ENCODE assay signal across 17 cellular contexts in the genomic region with DNA sequence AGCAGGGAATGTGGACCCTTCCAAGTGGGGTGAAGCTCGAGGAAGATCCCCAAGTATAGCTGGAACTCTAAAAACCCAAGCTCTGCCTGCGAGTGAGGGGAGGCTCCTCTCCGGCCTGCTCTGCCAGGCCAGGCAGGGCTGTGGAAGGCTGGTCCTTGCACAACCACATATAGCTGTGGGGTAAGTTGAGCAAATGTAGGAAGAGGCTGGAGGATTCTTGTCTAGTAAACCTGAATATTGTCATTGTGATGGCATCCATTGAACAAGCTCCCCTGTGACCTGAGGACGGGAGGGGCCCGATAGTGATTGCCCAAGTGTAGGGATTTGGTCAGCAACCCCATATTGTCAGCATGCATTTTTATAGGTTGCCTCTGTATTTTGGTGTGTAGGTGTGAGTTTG.
DNase-seq lines count a peak whose midpoint lies in the region; TF ChIP-seq lines count a peak whose summit lies in the region.
"Had no signal": no experiment of that assay in that cellular context is flagged by ENCODE, and none has a peak within 500 bp of the region (broad histone marks: within the 10 kb centered on the region; RNA-seq: fewer than 3 reads in every experiment).

No MANE protein-coding gene starts in this region.

- CTCF ChIA-PET in HEK293T (lab: Yijun Ruan, JAX) = no interaction called here

- peaks cover 3% of the 10 kb centered on the region for H3K9me3 Mint-ChIP-seq in progenitor cell of endocrine pancreas (ENCODE audit: low read depth)
- H3K9me3 Mint-ChIP-seq: CD4-positive, alpha-beta T cell had no signal

- no peak overlapping the region for H2AK5ac ChIP-seq in neuronal stem cell (ENCODE audit: low read depth, low read length)

- no peaks in the 10 kb centered on the region for H3K79me1 ChIP-seq in neuronal stem cell (ENCODE audit: low read depth, low read length)

- H4K91ac ChIP-seq in neuronal stem cell (ENCODE audit: low read depth, low read length, poor library complexity) = no peak overlapping the region

- peak; percentile 30 for DNase-seq in activated CD8-positive, alpha-beta memory T cell treated with anti-CD3 and anti-CD28 coated beads for 24 hours
- DNase-seq in activated CD8-positive, alpha-beta memory T cell treated with anti-CD3 and anti-CD28 coated beads, Interleukin-2, amount 50 U/mL, for 4 hours = no peak
- DNase-seq in coronary artery (ENCODE audit: low spot score) (peak; percentile 35), neuronal stem cell (ENCODE audit: low spot score) (no peak), progenitor cell of endocrine pancreas (ENCODE audit: low spot score, unreplicated experiment) (peak; percentile 2), NCI-H774 (lab: John Stamatoyannopoulos, UW) (no peak), activated gamma-delta T cell treated with Interleukin-2 at 50 U/mL for 16 hours (no peak), HEK293T (ENCODE audit: extremely low spot score) (no peak)
- DNase-seq: AML-193; CD4-positive, alpha-beta T cell; DMS153; DMS79; GDM1 had no signal

- peaks cover 3% of the 10 kb centered on the region for H3K4me1 Mint-ChIP-seq in progenitor cell of endocrine pancreas (ENCODE audit: low read depth)

- peaks cover 7 to 32% of the 10 kb centered on the region in 2 donors for H3K9me3 ChIP-seq in neuronal stem cell (replicated peaks in 1 of 2; ENCODE audit: control insufficient read depth in 2 of 2, insufficient read depth in 1 of 2, low read depth in 1 of 2, low read length in 2 of 2)

- POLR2A ChIA-PET in HEK293T (lab: Yijun Ruan, JAX) = no interaction called here

- no peak overlapping the region for H3K23ac ChIP-seq in neuronal stem cell (ENCODE audit: low read depth, low read length, poor library complexity)

- H3K36me3 Mint-ChIP-seq in progenitor cell of endocrine pancreas (ENCODE audit: insufficient read depth) = no peaks in the 10 kb centered on the region

- no peak overlapping the region for H2BK12ac ChIP-seq in neuronal stem cell (ENCODE audit: low read length)

- H3K4me3 ChIP-seq in coronary artery = no peak overlapping the region
- H3K4me3 ChIP-seq in neuronal stem cell (ENCODE audit: low read length in 2 of 2) = no peak overlapping the region
- H3K4me3 ChIP-seq: A549 had no signal

- no peak overlapping the region for H3K14ac ChIP-seq in neuronal stem cell (ENCODE audit: low read length)

- H2BK15ac ChIP-seq in neuronal stem cell (ENCODE audit: low read length) = no peak overlapping the region

- H3K4me1 ChIP-seq in neuronal stem cell (ENCODE audit: control insufficient read depth in 2 of 2, insufficient read depth in 1 of 2, low read depth in 1 of 2, low read length in 2 of 2) = peaks cover 5 to 14% of the 10 kb centered on the region in 2 donors

- no peak overlapping the region for H3K27ac Mint-ChIP-seq in progenitor cell of endocrine pancreas
- H3K27ac Mint-ChIP-seq: CD4-positive, alpha-beta T cell; H9 had no signal

- no peak overlapping the region for H2AFZ ChIP-seq in neuronal stem cell (ENCODE audit: low read length)

- H3K27me3 ChIP-seq in neuronal stem cell (ENCODE audit: control insufficient read depth in 3 of 3, insufficient read depth in 3 of 3, low read depth in 1 of 3, low read length in 3 of 3) = no peaks in the 10 kb centered on the region

- TF ChIP-seq CTCF in coronary artery (IDR thresholded peaks at IDR 0.05) (no peak), progenitor cell of endocrine pancreas (IDR thresholded peaks at IDR 0.05; ENCODE audit: unreplicated experiment) (no peak)

- H2BK5ac ChIP-seq in neuronal stem cell (ENCODE audit: low read length) = no peak overlapping the region

- no peak overlapping the region for H3K4me3 Mint-ChIP-seq in progenitor cell of endocrine pancreas (ENCODE audit: low read depth)
- H3K4me3 Mint-ChIP-seq: CD4-positive, alpha-beta T cell; H9 had no signal

- WGBS in neuronal stem cell (ENCODE audit: extremely low coverage in 2 of 2, insufficient read length in 2 of 2, insufficient replicate concordance in 1 of 2), 2 donors = no CpG with 5 or more reads among the region's 5 CpGs

- H4K8ac ChIP-seq in neuronal stem cell (ENCODE audit: low read depth, low read length) = no peak overlapping the region

- no peak overlapping the region for H3K27ac ChIP-seq in coronary artery
- no peak overlapping the region for H3K27ac ChIP-seq in neuronal stem cell (replicated peaks; ENCODE audit: low read length)
- H3K27ac ChIP-seq: 22Rv1, A549, C4-2B had no signal

- H3K4me2 ChIP-seq in neuronal stem cell (ENCODE audit: insufficient read depth, low read length, poor library complexity, severe bottlenecking) = no peak overlapping the region
- H3K4me2 ChIP-seq: A549 had no signal

- H3K36me3 ChIP-seq in neuronal stem cell (replicated peaks in 1 of 2; ENCODE audit: control insufficient read depth in 2 of 2, insufficient read depth in 2 of 2, low read length in 2 of 2) = no peaks in the 10 kb centered on the region

- H3K4ac ChIP-seq in neuronal stem cell (ENCODE audit: low read length) = no peak overlapping the region

- H3K27me3 Mint-ChIP-seq in progenitor cell of endocrine pancreas = peaks cover 40% of the 10 kb centered on the region

- no peak overlapping the region for H3K9ac ChIP-seq in neuronal stem cell (ENCODE audit: low read depth, low read length, poor library complexity)

- peak overlapping the region; percentile 53 for H3K18ac ChIP-seq in neuronal stem cell (ENCODE audit: low read length)

- H2BK120ac ChIP-seq in neuronal stem cell (ENCODE audit: low read depth, low read length) = no peak overlapping the region

TF ChIP-seq in HEK293T, 16 proteins besides CTCF, POLR2A, EP300 and RAD21:
- no peak for TF ChIP-seq FOXA1 (IDR thresholded peaks at IDR 0.05)
- TF ChIP-seq CTBP1 (IDR thresholded peaks at IDR 0.05; ENCODE audit: borderline replicate concordance) = no peak
- TF ChIP-seq ZNF384 (IDR thresholded peaks at IDR 0.05) = no peak
- no peak for TF ChIP-seq SUZ12 (IDR thresholded peaks at IDR 0.05)
- no peak for TF ChIP-seq LEF1 (IDR thresholded peaks at IDR 0.05; ENCODE audit: borderline replicate concordance)
- TF ChIP-seq BHLHE40 (IDR thresholded peaks at IDR 0.05; ENCODE audit: borderline replicate concordance) = no peak
- no peak for TF ChIP-seq HDGF (IDR thresholded peaks at IDR 0.05; ENCODE audit: borderline replicate concordance)
- TF ChIP-seq ELF4 (IDR thresholded peaks at IDR 0.05) = no peak
- no peak for TF ChIP-seq SP1 (IDR thresholded peaks at IDR 0.05)
- no peak for TF ChIP-seq L3MBTL2 (conservative IDR thresholded peaks at IDR 0.05)
- no peak for TF ChIP-seq ARNT (IDR thresholded peaks at IDR 0.05)
- TF ChIP-seq FOXM1 (IDR thresholded peaks at IDR 0.05; ENCODE audit: borderline replicate concordance) = no peak
- no peak for TF ChIP-seq NFRKB (IDR thresholded peaks at IDR 0.05)
TF ChIP-seq in HEK293T: peak in this region for 0.

Comparison
In these comparisons a context has a peak if more than half of its experiments do, and no peak if none do; other contexts are left out.
1. DNase-seq: peak in activated CD8-positive, alpha-beta memory T cell treated with anti-CD3 and anti-CD28 coated beads for 24 hours (single experiment), coronary artery (single experiment) and progenitor cell of endocrine pancreas (single experiment); none in activated CD8-positive, alpha-beta memory T cell treated with anti-CD3 and anti-CD28 coated beads, Interleukin-2, amount 50 U/mL, for 4 hours (single experiment), neuronal stem cell (single experiment), NCI-H774 (single experiment), activated gamma-delta T cell treated with Interleukin-2 at 50 U/mL for 16 hours (single experiment) and HEK293T (single experiment).